Comparison of ENCODE assay signal across 16 cellular contexts in genomic region chr18:23824704-23825103, GRCh38.
A peak's percentile ranks its signal among the peaks of the same experiment; 100 is the strongest.
DNase-seq lines count a peak whose midpoint lies in the region; ATAC-seq and TF ChIP-seq lines count a peak whose summit lies in the region.
"Had no signal": no experiment of that assay in that cellular context is flagged by ENCODE, and none has a peak within 500 bp of the region (broad histone marks: within the 10 kb centered on the region; RNA-seq: fewer than 3 reads in every experiment).

No MANE protein-coding gene starts in this region.

- no peak for TF ChIP-seq POLR2A in heart left ventricle (IDR thresholded peaks at IDR 0.05)

- intact Hi-C loops in heart left ventricle (cut with DNase I): loop anchor here in 6 of 10 donors (2.0 to 10.0 kb wide), 7 partner anchors 88 to 293 kb away; no protein-coding TSS in a partner anchor

- no peak overlapping the region for H3K14ac ChIP-seq in neuronal stem cell (ENCODE audit: low read length)

- H4K91ac ChIP-seq in neuronal stem cell (ENCODE audit: low read depth, low read length, poor library complexity): no peak overlapping the region

- no peak overlapping the region for H2AFZ ChIP-seq in neuronal stem cell (ENCODE audit: low read length)

- H3K9me3 ChIP-seq in right atrium auricular region (no peaks in the 10 kb centered on the region), heart left ventricle (no peaks in the 10 kb centered on the region), neuronal stem cell (replicated peaks in 1 of 2; ENCODE audit: control insufficient read depth in 2 of 2, insufficient read depth in 1 of 2, low read depth in 1 of 2, low read length in 2 of 2) (no peaks in the 10 kb centered on the region)

- H2BK15ac ChIP-seq in neuronal stem cell (ENCODE audit: low read length): no peak overlapping the region

- H3K4me1 ChIP-seq in right atrium auricular region: peaks cover 0 to 24% of the 10 kb centered on the region in 2 donors
- H3K4me1 ChIP-seq in heart left ventricle: peaks cover 0 to 35% (median 16%) of the 10 kb centered on the region in 12 donors
- peaks cover 0 to 3% of the 10 kb centered on the region in 2 donors for H3K4me1 ChIP-seq in neuronal stem cell (ENCODE audit: control insufficient read depth in 2 of 2, insufficient read depth in 1 of 2, low read depth in 1 of 2, low read length in 2 of 2)

- no peak overlapping the region for H3K18ac ChIP-seq in neuronal stem cell (ENCODE audit: low read length)

- ATAC-seq in heart left ventricle (no peak), GM18498 (IDR thresholded peaks at IDR 0.05; ENCODE audit: unreplicated experiment) (no peak)

- H3K4me3 ChIP-seq in right atrium auricular region (no peak overlapping the region), heart left ventricle (no peak overlapping the region), coronary artery (no peak overlapping the region), neuronal stem cell (ENCODE audit: low read length in 2 of 2) (no peak overlapping the region)
- H3K4me3 ChIP-seq: cardiac muscle cell had no signal

- 86 to 100% (median 92%) methylated on average over 1 of the region's 1 CpG for WGBS in heart left ventricle, 4 donors
- no CpG with 5 or more reads among the region's 1 CpG for WGBS in neuronal stem cell (ENCODE audit: extremely low coverage in 2 of 2, insufficient read length in 2 of 2, insufficient replicate concordance in 1 of 2), 2 donors

- no peak overlapping the region for H2AK5ac ChIP-seq in neuronal stem cell (ENCODE audit: low read depth, low read length)

- TF ChIP-seq CTCF in right atrium auricular region (IDR thresholded peaks at IDR 0.05) (no peak), heart left ventricle (IDR thresholded peaks at IDR 0.05) (no peak), coronary artery (IDR thresholded peaks at IDR 0.05) (no peak), GM13977 (IDR thresholded peaks at IDR 0.05; ENCODE audit: extremely low read depth, insufficient read depth, missing control alignments) (no peak)

- no peak for DNase-seq in right atrium auricular region (ENCODE audit: low spot score)
- DNase-seq in heart left ventricle: no peak
- no peak for DNase-seq in coronary artery (ENCODE audit: low spot score)
- peak; percentile 77 for DNase-seq in kidney tubule cell (ENCODE audit: low spot score)
- DNase-seq in GM19240 (ENCODE audit: insufficient read length, low spot score): no peak
- no peak for DNase-seq in neuronal stem cell (ENCODE audit: low spot score)
- no peak for DNase-seq in GM13977 (ENCODE audit: low spot score)
- DNase-seq: activated CD8-positive, alpha-beta memory T cell treated with anti-CD3 and anti-CD28 coated beads, Interleukin-2, amount 50 U/mL, for 4 hours; activated naive CD4-positive, alpha-beta T cell treated with anti-CD3 and anti-CD28 coated beads, Interleukin-2, amount 10 ng/mL, durations not matched to agents 7 days and 5 days; endodermal cell; head of caudate nucleus; left cardiac atrium; NCI-H774; stimulated activated CD4-positive, alpha-beta T cell treated with anti-CD3 and anti-CD28 coated beads, Interleukin-12 subunit alpha, Interleukin-12 subunit beta, amount 100 ng/mL, for 4 hours had no signal

- no peak overlapping the region for H3K4me2 ChIP-seq in neuronal stem cell (ENCODE audit: insufficient read depth, low read length, poor library complexity, severe bottlenecking)

- H3K36me3 ChIP-seq in right atrium auricular region (no peaks in the 10 kb centered on the region), heart left ventricle (peaks cover 0 to 19% (median 0%) of the 10 kb centered on the region in 9 donors), neuronal stem cell (replicated peaks in 1 of 2; ENCODE audit: control insufficient read depth in 2 of 2, insufficient read depth in 2 of 2, low read length in 2 of 2) (no peaks in the 10 kb centered on the region)
- H3K36me3 ChIP-seq: cardiac muscle cell had no signal

- no peak overlapping the region for H3K9ac ChIP-seq in neuronal stem cell (ENCODE audit: low read depth, low read length, poor library complexity)

- no peak overlapping the region for H3K23ac ChIP-seq in neuronal stem cell (ENCODE audit: low read depth, low read length, poor library complexity)

- H3K4ac ChIP-seq in neuronal stem cell (ENCODE audit: low read length): no peak overlapping the region

- no peak overlapping the region for H2BK5ac ChIP-seq in neuronal stem cell (ENCODE audit: low read length)

- H3K79me1 ChIP-seq in neuronal stem cell (ENCODE audit: low read depth, low read length): no peaks in the 10 kb centered on the region

- H3K27ac ChIP-seq in right atrium auricular region (peak overlapping the region; percentile 75 to 84), heart left ventricle (peak overlapping the region in 2 of 12 donors; percentile 81 to 86), coronary artery (peak overlapping the region; percentile 74 to 86), neuronal stem cell (replicated peaks; ENCODE audit: low read length) (no peak overlapping the region)
- H3K27ac ChIP-seq: cardiac muscle cell had no signal

- H4K8ac ChIP-seq in neuronal stem cell (ENCODE audit: low read depth, low read length): no peak overlapping the region

- in situ Hi-C loops in GM13977 (cut with MboI; ENCODE audit: low pct_unique_long_range_greater_than_20kb, low sequenced_read_pairs, unreplicated experiment): loop anchor here (25.0 kb wide), 2 partner anchors 187 to 312 kb away; partner anchors contain the start of gene RMC1

- H2BK120ac ChIP-seq in neuronal stem cell (ENCODE audit: low read depth, low read length): no peak overlapping the region

- no peak overlapping the region for H2BK12ac ChIP-seq in neuronal stem cell (ENCODE audit: low read length)

- no peaks in the 10 kb centered on the region for H3K27me3 ChIP-seq in right atrium auricular region
- no peaks in the 10 kb centered on the region for H3K27me3 ChIP-seq in heart left ventricle
- H3K27me3 ChIP-seq in neuronal stem cell (ENCODE audit: control insufficient read depth in 3 of 3, insufficient read depth in 3 of 3, low read depth in 1 of 3, low read length in 3 of 3): peaks cover 0 to 2% (median 0%) of the 10 kb centered on the region in 3 experiments
- H3K27me3 ChIP-seq: cardiac muscle cell had no signal
